In genomic region chr2:216023055-216023648, GRCh38 we compare ENCODE assay signal across 8 cellular contexts. TPM values are rescaled to one million over a fixed set of nuclear protein-coding genes. Genes with fewer than 3 reads are reported as not detected.
DNase-seq lines count a peak whose midpoint lies in the region; ATAC-seq, FAIRE-seq and TF ChIP-seq lines count a peak whose summit lies in the region.

No MANE protein-coding gene starts in this region.

- WGBS in pancreas, 2 donors = 9 to 14% methylated on average over 3 of the region's 3 CpGs

- no peaks in the 10 kb centered on the region for H3K36me3 ChIP-seq in pancreas

- TF ChIP-seq CTCF in CD14-positive monocyte (IDR thresholded peaks at IDR 0.05) (peak; percentile 75), pancreas (IDR thresholded peaks at IDR 0.05) (peak; percentile 14 to 59 (median 49))

- H3K4me1 Mint-ChIP-seq in CD14-positive monocyte = no peaks in the 10 kb centered on the region

- peaks cover 0 to 3% (median 0%) of the 10 kb centered on the region in 3 donors for H3K27me3 Mint-ChIP-seq in CD14-positive monocyte (ENCODE audit: low read depth in 3 of 3)

- H3K9me3 ChIP-seq in pancreas = no peaks in the 10 kb centered on the region

- no peak overlapping the region for H3K4me3 ChIP-seq in pancreas

- TF ChIP-seq POLR2A in erythroblast (IDR thresholded peaks at IDR 0.05; ENCODE audit: low read length) = no peak

- H3K36me3 Mint-ChIP-seq in CD14-positive monocyte = peaks cover 14% of the 10 kb centered on the region in 2 donors

- ATAC-seq in HG02884 (IDR thresholded peaks at IDR 0.05; ENCODE audit: unreplicated experiment) (peak; percentile 93), pancreas (peak; percentile 61 to 88 (median 84))

- H3K27me3 ChIP-seq in pancreas = no peaks in the 10 kb centered on the region

- H3K27ac ChIP-seq in pancreas = no peak overlapping the region

- intact Hi-C loops in CD14-positive monocyte (cut with micrococcal nuclease) = no loop called here
- intact Hi-C loops in pancreas (cut with DNase I) = no loop called here

- H3K4me1 ChIP-seq in pancreas = no peaks in the 10 kb centered on the region

- FAIRE-seq in GM18507 (lab: Jason Lieb, UNC) = peak; percentile 90
- FAIRE-seq in pancreas (lab: Jason Lieb, UNC) = no peak

- no peak overlapping the region for H3K4me3 Mint-ChIP-seq in CD14-positive monocyte

- H3K27ac Mint-ChIP-seq in CD14-positive monocyte = peak overlapping the region in 1 of 7 donors; percentile 38

- DNase-seq in CD14-positive monocyte (ENCODE audit: low spot score) = no peak
- no peak for DNase-seq in GM18507 (ENCODE audit: extremely low spot score, insufficient read length, low read depth)
- DNase-seq in NCI-H1930 (lab: John Stamatoyannopoulos, UW) = peak; percentile 1 to 17
- peak; percentile 18 to 31 for DNase-seq in activated CD4-positive, alpha-beta T cell treated with anti-CD3 and anti-CD28 coated beads, Interleukin-2, amount 50 U/mL, for 24 hours (ENCODE audit: low read depth in 1 of 2, low spot score in 1 of 2)
- DNase-seq in erythroblast (lab: John Stamatoyannopoulos, UW) = peak; percentile 50 to 72
- DNase-seq in pancreas = peak in 3 of 6 donors; percentile 11 to 44 (median 21)
- DNase-seq in putamen (ENCODE audit: low spot score) = no peak

- peaks cover 0 to 5% (median 0%) of the 10 kb centered on the region in 7 donors for H3K9me3 Mint-ChIP-seq in CD14-positive monocyte

RNA-seq across cellular contexts. Expression of gene MREG, which starts 9.8 kb away (rescaled TPM):
- polyA plus RNA-seq in CD14-positive monocyte (under 1 TPM in 1 of 2 donors, not detected in 1; 0.14 TPM), pancreas (1 to 10 TPM; 1.2 to 2.4 TPM)
- total RNA-seq in pancreas = 1 to 10 TPM; 1.3 to 4.8 (median 2.4) TPM

RNA-seq across cellular contexts. Expression of gene PECR, which starts 58.5 kb away (rescaled TPM):
- polyA plus RNA-seq in CD14-positive monocyte (10 to 100 TPM; 12.3 to 16.9 TPM), pancreas (1 to 10 TPM; 4.7 to 6.8 TPM)
- 1 to 10 TPM; 3.8 to 7.5 (median 4.8) TPM for total RNA-seq in pancreas

RNA-seq across cellular contexts. Expression of gene TMEM169, which starts 58.6 kb away (rescaled TPM):
- polyA plus RNA-seq in CD14-positive monocyte = under 1 TPM; 0.74 to 0.92 TPM
- under 1 TPM; 0.19 to 0.55 (median 0.44) TPM for total RNA-seq in pancreas
- polyA plus RNA-seq in pancreas = under 1 TPM; 0.15 to 0.47 TPM

Comparison
In these comparisons a context has a peak if more than half of its experiments do, and no peak if none do; other contexts are left out.
1. DNase-seq: peak in NCI-H1930 (2 of 2), activated CD4-positive, alpha-beta T cell treated with anti-CD3 and anti-CD28 coated beads, Interleukin-2, amount 50 U/mL, for 24 hours (2 of 2) and erythroblast (2 of 2); none in CD14-positive monocyte (single experiment), GM18507 (single experiment) and putamen (single experiment).